ENCODE assay signal across 8 cellular contexts in the genomic region with DNA sequence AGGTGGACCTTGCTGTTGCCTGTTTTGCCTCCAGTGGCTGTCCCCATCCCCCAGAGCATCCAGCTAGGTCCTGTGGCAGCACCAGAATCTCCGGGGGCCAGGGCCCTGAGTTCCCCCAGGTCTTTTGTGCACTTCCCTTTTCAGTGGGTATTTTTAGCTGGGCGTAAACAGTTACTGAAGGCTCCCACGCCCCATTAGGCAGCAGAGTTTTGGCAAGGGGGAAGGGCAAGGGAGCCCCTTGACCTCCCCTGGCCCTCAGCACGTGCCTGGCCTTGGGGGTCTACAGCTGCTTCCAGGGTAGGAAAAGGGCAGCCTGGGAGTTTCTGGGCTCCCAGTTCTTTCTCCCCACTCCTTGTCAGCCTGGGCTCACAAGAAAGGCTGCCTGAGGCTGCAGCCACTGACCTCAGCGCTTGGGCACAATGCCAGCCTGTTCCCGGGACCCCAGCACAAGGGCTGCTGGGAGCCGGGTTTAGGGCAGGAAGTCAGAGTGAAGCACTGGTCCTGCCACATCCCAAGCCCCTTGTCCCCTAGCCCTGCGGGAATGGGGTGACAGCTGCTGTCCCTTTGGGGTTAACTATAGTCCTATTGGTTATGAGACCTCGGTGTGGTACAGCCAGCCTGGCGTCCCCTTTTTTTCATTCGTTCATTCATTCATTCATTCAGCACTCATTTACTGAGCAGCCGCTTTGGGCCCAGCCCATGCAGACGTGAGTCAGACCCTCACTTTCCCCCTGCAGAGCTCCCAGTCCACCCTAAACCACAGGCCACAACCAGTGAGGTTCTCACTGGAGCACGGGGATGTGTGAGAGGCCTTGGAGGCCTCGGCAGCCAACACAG. TPM values are rescaled to one million over a fixed set of nuclear protein-coding genes. Genes with fewer than 3 reads are reported as not detected.
DNase-seq lines count a peak whose midpoint lies in the region; ATAC-seq, FAIRE-seq and TF ChIP-seq lines count a peak whose summit lies in the region.

No MANE protein-coding gene starts in this region.

- H2BK12ac ChIP-seq in H9 (ENCODE audit: insufficient read length, low read depth, low read length) = no peak overlapping the region

- H3K4me1 ChIP-seq in OCI-LY7 (ENCODE audit: insufficient read depth, low read length, poor library complexity, severe bottlenecking) = peaks cover 97% of the 10 kb centered on the region
- peaks cover 27 to 51% of the 10 kb centered on the region in 2 experiments for H3K4me1 ChIP-seq in K562 (replicated peaks in 1 of 2; ENCODE audit: control insufficient read depth in 2 of 2, insufficient read depth in 2 of 2, low read length in 2 of 2)
- peaks cover 30 to 89% of the 10 kb centered on the region in 2 donors for H3K4me1 ChIP-seq in left lung
- peaks cover 30% of the 10 kb centered on the region for H3K4me1 ChIP-seq in testis
- H3K4me1 ChIP-seq in H9 (ENCODE audit: insufficient read depth, low read length) = peaks cover 7% of the 10 kb centered on the region; the same call in 1 of the 2 replicates

- POLR2A ChIA-PET in OCI-LY7 (lab: Charles Lee) (interaction anchor here (1.0 to 11.8 kb wide), 2 partner anchors 8 to 14 kb away, joined by 3 to 221 read pairs; partner anchors contain the start of gene CSK), K562 (lab: Yijun Ruan, JAX) (interaction anchor here (0.6 to 0.7 kb wide), 4 partner anchors 12 to 280 kb away, joined by 3 to 4 read pairs (median 3); no protein-coding TSS in a partner anchor)

- H3K9ac ChIP-seq in K562 (ENCODE audit: insufficient read depth in 1 of 2, low read depth in 2 of 2, low read length in 2 of 2) (peak overlapping the region in 1 of 2 experiments; percentile 83; a peak in 2 of 4 replicates), H9 (ENCODE audit: extremely low read depth, insufficient read length, low read length) (no peak overlapping the region)

- no peak for TF ChIP-seq CTCF in OCI-LY7 (conservative IDR thresholded peaks at IDR 0.05; ENCODE audit: low read length)
- TF ChIP-seq CTCF in K562 (IDR thresholded peaks at IDR 0.05 in 2 of 3, conservative IDR thresholded peaks at IDR 0.05 in 1 of 3; ENCODE audit: insufficient read depth in 2 of 3, low read depth in 1 of 3, low read length in 3 of 3) = no peak
- no peak for TF ChIP-seq CTCF in left lung (IDR thresholded peaks at IDR 0.05)
- TF ChIP-seq CTCF in testis (IDR thresholded peaks at IDR 0.05) = no peak
- TF ChIP-seq CTCF in H9 (conservative IDR thresholded peaks at IDR 0.05) = no peak

- no peak overlapping the region for H3K18ac ChIP-seq in H9 (ENCODE audit: insufficient read length, low read depth, low read length)

- H3K14ac ChIP-seq in H9 (ENCODE audit: insufficient read depth, low read length) = no peak overlapping the region

- CTCF ChIA-PET in activated CD8-positive, alpha-beta memory T cell treated with anti-CD3 and anti-CD28 coated beads, Interleukin-2, amount 10 ng/mL, durations not matched to agents 7 days and 5 days (lab: Charles Lee) = interaction anchor here (1.0 to 25.9 kb wide), 7 partner anchors 1 to 408 kb away, joined by 3 to 1355 read pairs (median 4); partner anchors contain the start of genes CSK and FAM219B
- CTCF ChIA-PET in OCI-LY7 (lab: Charles Lee; ENCODE audit: unreplicated experiment) = interaction anchor here (0.9 kb wide), 1 partner anchor 11 kb away, joined by 3 read pairs; no protein-coding TSS in a partner anchor
- CTCF ChIA-PET in K562 (lab: Yijun Ruan, JAX; ENCODE audit: low intra/inter-chr PET ratio) = no interaction called here

- no TSS peak for BruUV-seq in OCI-LY7 (replicated peaks; lab: Mats Ljungman, UMichigan)
- BruUV-seq in K562 (replicated peaks; lab: Mats Ljungman, UMichigan) = no TSS peak

- H2BK20ac ChIP-seq in H9 (ENCODE audit: low read depth, low read length, poor library complexity, severe bottlenecking) = no peak overlapping the region

- no peak overlapping the region for H4K91ac ChIP-seq in H9 (ENCODE audit: insufficient read length, low read depth, low read length)

- no peak overlapping the region for H3K4ac ChIP-seq in H9 (ENCODE audit: low read depth, low read length)

- H2BK120ac ChIP-seq in H9 (ENCODE audit: low read depth, low read length, poor library complexity, severe bottlenecking) = no peak overlapping the region

- no peaks in the 10 kb centered on the region for H3K9me1 ChIP-seq in K562 (ENCODE audit: control insufficient read depth, insufficient read depth, low read length)

- no peak for FAIRE-seq in K562 (lab: Jason Lieb, UNC)

- H2AK5ac ChIP-seq in H9 (ENCODE audit: insufficient read length, low read length) = no peak overlapping the region

- H3K27ac ChIP-seq in OCI-LY7 (ENCODE audit: low read depth, low read length, poor library complexity, severe bottlenecking) (peak overlapping the region; percentile 99), K562 (ENCODE audit: extremely low read depth, low read depth, low read length) (no peak overlapping the region), left lung (peak overlapping the region; percentile 79 to 93), testis (peak overlapping the region; percentile 14 to 32), H9 (ENCODE audit: insufficient read length, low read depth, low read length) (no peak overlapping the region)

- no peaks in the 10 kb centered on the region for H3K9me3 Mint-ChIP-seq in activated CD8-positive, alpha-beta memory T cell treated with anti-CD3 and anti-CD28 coated beads, Interleukin-2, amount 10 ng/mL, durations not matched to agents 7 days and 5 days (ENCODE audit: low read depth)
- H3K9me3 Mint-ChIP-seq in H9 = no peaks in the 10 kb centered on the region; a peak in 1 of 5 replicates

- H4K20me1 ChIP-seq in OCI-LY7 (ENCODE audit: insufficient read depth, low read length) (peaks cover 34% of the 10 kb centered on the region; the same call in 1 of the 2 replicates), K562 (replicated peaks; ENCODE audit: control insufficient read depth, insufficient read depth, low read length) (peaks cover 37% of the 10 kb centered on the region), H9 (ENCODE audit: control insufficient read depth, insufficient read depth, insufficient read length) (no peaks in the 10 kb centered on the region)

- 58% methylated on average over 15 of the region's 15 CpGs for WGBS in K562 (ENCODE audit: insufficient coverage, low coverage, missing lambda C conversion rate)
- WGBS in testis, 2 donors = 39 to 42% methylated on average over 15 of the region's 15 CpGs
- WGBS in H9 (ENCODE audit: extremely low coverage, insufficient read length, low lambda C conversion rate) = no CpG with 5 or more reads among the region's 15 CpGs

- no peaks in the 10 kb centered on the region for H3K79me1 ChIP-seq in H9 (ENCODE audit: insufficient read depth, low read depth, low read length, poor library complexity, severe bottlenecking)

- no peak for TF ChIP-seq EP300 in K562 (IDR thresholded peaks at IDR 0.05; ENCODE audit: low read length)

- no peak overlapping the region for H3T11ph ChIP-seq in H9 (ENCODE audit: low read length)

- in situ Hi-C loops in K562 (cut with MboI) = no loop called here

- no peak overlapping the region for H4K5ac ChIP-seq in H9 (ENCODE audit: insufficient read length, low read depth, low read length)

- no peak overlapping the region for H2BK5ac ChIP-seq in H9 (ENCODE audit: insufficient read length, low read length)

- H3K4me2 ChIP-seq in OCI-LY7 (ENCODE audit: low read length) (peak overlapping the region; percentile 92), K562 (ENCODE audit: insufficient read depth, low read length) (no peak overlapping the region), H9 (ENCODE audit: insufficient read depth, insufficient read length, low read length) (no peak overlapping the region)

- H3K27ac Mint-ChIP-seq in activated CD8-positive, alpha-beta memory T cell treated with anti-CD3 and anti-CD28 coated beads, Interleukin-2, amount 10 ng/mL, durations not matched to agents 7 days and 5 days = peak overlapping the region; percentile 98
- H3K27ac Mint-ChIP-seq in H9 = peak overlapping the region in 1 of 3 experiments; percentile 30; a peak in 1 of 7 replicates

- H3K9me3 ChIP-seq in OCI-LY7 (ENCODE audit: low read length) = no peaks in the 10 kb centered on the region
- no peaks in the 10 kb centered on the region for H3K9me3 ChIP-seq in K562 (replicated peaks; ENCODE audit: control insufficient read depth, insufficient read depth, low read depth, low read length)
- H3K9me3 ChIP-seq in left lung = no peaks in the 10 kb centered on the region
- no peaks in the 10 kb centered on the region for H3K9me3 ChIP-seq in testis
- no peaks in the 10 kb centered on the region for H3K9me3 ChIP-seq in H9 (ENCODE audit: control insufficient read depth, low read depth, low read length)

- H3K27me3 ChIP-seq in K562 (ENCODE audit: control insufficient read depth in 2 of 2, insufficient read depth in 2 of 2, low read length in 2 of 2) = no peaks in the 10 kb centered on the region
- H3K27me3 ChIP-seq in left lung = no peaks in the 10 kb centered on the region
- H3K27me3 ChIP-seq in testis = no peaks in the 10 kb centered on the region
- H3K27me3 ChIP-seq in H9 (ENCODE audit: insufficient read depth, low read length) = no peaks in the 10 kb centered on the region; the same call in 1 of the 2 replicates

- H3K4me1 Mint-ChIP-seq in activated CD8-positive, alpha-beta memory T cell treated with anti-CD3 and anti-CD28 coated beads, Interleukin-2, amount 10 ng/mL, durations not matched to agents 7 days and 5 days = peaks cover 83% of the 10 kb centered on the region
- H3K4me1 Mint-ChIP-seq in H9 = peaks cover 34 to 40% of the 10 kb centered on the region in 2 experiments

- H3K23ac ChIP-seq in H9 (ENCODE audit: insufficient read length, low read depth, low read length) = no peak overlapping the region

- peak; percentile 78 for DNase-seq in activated CD8-positive, alpha-beta memory T cell treated with anti-CD3 and anti-CD28 coated beads, Interleukin-2, amount 10 ng/mL, durations not matched to agents 7 days and 5 days
- DNase-seq in activated CD8-positive, alpha-beta memory T cell treated with anti-CD3 and anti-CD28 coated beads for 24 hours = no peak
- DNase-seq in OCI-LY7 (ENCODE audit: low spot score) (peak; percentile 75), K562 (ENCODE audit: extremely low read depth in 1 of 4, low spot score in 3 of 4) (no peak), left lung (peak; percentile 73 to 86), testis (peak; percentile 79), H9 (no peak)

- H3K79me2 ChIP-seq in OCI-LY7 (ENCODE audit: insufficient read depth, low read depth, low read length) = peaks cover 92% of the 10 kb centered on the region
- peaks cover 77% of the 10 kb centered on the region for H3K79me2 ChIP-seq in K562 (ENCODE audit: control insufficient read depth, insufficient read depth, low read length)
- H3K79me2 ChIP-seq in H9 (ENCODE audit: insufficient read depth, low read length) = no peaks in the 10 kb centered on the region

- intact Hi-C loops in OCI-LY7 (cut with micrococcal nuclease; ENCODE audit: unreplicated experiment) (loop anchor here (1.0 kb wide), 1 partner anchor 9 kb away; no protein-coding TSS in a partner anchor), K562 (cut with micrococcal nuclease) (no loop called here), left lung (cut with DNase I) (no loop called here), testis (cut with DNase I; ENCODE audit: low total_unique reads) (no loop called here)

- no peaks in the 10 kb centered on the region for H3K27me3 Mint-ChIP-seq in activated CD8-positive, alpha-beta memory T cell treated with anti-CD3 and anti-CD28 coated beads, Interleukin-2, amount 10 ng/mL, durations not matched to agents 7 days and 5 days
- H3K27me3 Mint-ChIP-seq in H9 (ENCODE audit: low read depth) = no peaks in the 10 kb centered on the region

- H3K4me3 ChIP-seq in OCI-LY7 (ENCODE audit: low read depth, low read length, poor library complexity, severe bottlenecking) = peak overlapping the region; percentile 97
- H3K4me3 ChIP-seq in K562 = no peak overlapping the region
- H3K4me3 ChIP-seq in left lung = peak overlapping the region in 1 of 2 donors; percentile 36
- H3K4me3 ChIP-seq in testis = no peak overlapping the region

- no peak for TF ChIP-seq RAD21 in K562 (CRISPR knock-in tag; conservative IDR thresholded peaks at IDR 0.05 in 1 of 2, IDR thresholded peaks at IDR 0.05 in 1 of 2)

- H3K9me2 ChIP-seq in OCI-LY7 (ENCODE audit: insufficient read depth, low read length) = no peaks in the 10 kb centered on the region

- peak overlapping the region; percentile 79 for H3K4me3 Mint-ChIP-seq in activated CD8-positive, alpha-beta memory T cell treated with anti-CD3 and anti-CD28 coated beads, Interleukin-2, amount 10 ng/mL, durations not matched to agents 7 days and 5 days
- H3K4me3 Mint-ChIP-seq in H9 = no peak overlapping the region

- H2AFZ ChIP-seq in OCI-LY7 (ENCODE audit: low read length) (no peak overlapping the region), K562 (ENCODE audit: low read depth, low read length) (no peak overlapping the region), H9 (ENCODE audit: low read length) (no peak overlapping the region)

- no peak for ATAC-seq in activated CD8-positive, alpha-beta memory T cell treated with anti-CD3 and anti-CD28 coated beads, Interleukin-2, amount 10 ng/mL, durations not matched to agents 7 days and 5 days
- ATAC-seq in K562 = no peak
- peak; percentile 11 for ATAC-seq in left lung
- ATAC-seq in GM21526 (IDR thresholded peaks at IDR 0.05; ENCODE audit: low FRiP score, unreplicated experiment) = no peak

- no peak overlapping the region for H4K8ac ChIP-seq in H9 (replicated peaks; ENCODE audit: insufficient read length, low read depth, low read length)

- no peak for TF ChIP-seq POLR2A in K562 (conservative IDR thresholded peaks at IDR 0.05)
- no peak for TF ChIP-seq POLR2A in testis (IDR thresholded peaks at IDR 0.05)

- H2BK15ac ChIP-seq in H9 (ENCODE audit: low read depth, low read length) = no peak overlapping the region

- H3K36me3 ChIP-seq in OCI-LY7 (ENCODE audit: insufficient read depth, low read length) = peaks cover 81% of the 10 kb centered on the region
- peaks cover 74% of the 10 kb centered on the region; the same call in 2 of the 3 replicates for H3K36me3 ChIP-seq in K562 (ENCODE audit: control insufficient read depth, insufficient read depth, low read length)
- peaks cover 0 to 10% of the 10 kb centered on the region in 2 donors for H3K36me3 ChIP-seq in left lung
- H3K36me3 ChIP-seq in testis (ENCODE audit: low read depth, missing control alignments) = no peaks in the 10 kb centered on the region

- peaks cover 49% of the 10 kb centered on the region for H3K36me3 Mint-ChIP-seq in activated CD8-positive, alpha-beta memory T cell treated with anti-CD3 and anti-CD28 coated beads, Interleukin-2, amount 10 ng/mL, durations not matched to agents 7 days and 5 days
- no peaks in the 10 kb centered on the region; a peak in 1 of 7 replicates for H3K36me3 Mint-ChIP-seq in H9 (ENCODE audit: insufficient read depth in 1 of 3, low read depth in 3 of 3)

- no peaks in the 10 kb centered on the region for H3K23me2 ChIP-seq in H9 (ENCODE audit: insufficient read length, low read depth, low read length, poor library complexity, severe bottlenecking)

- H3K56ac ChIP-seq in H9 (ENCODE audit: insufficient read length, low read depth, low read length) = no peak overlapping the region

RNA-seq across cellular contexts. Expression of gene CSK, which starts 8.4 kb away (rescaled TPM):
- total RNA-seq in activated CD8-positive, alpha-beta memory T cell treated with anti-CD3 and anti-CD28 coated beads, Interleukin-2, amount 10 ng/mL, durations not matched to agents 7 days and 5 days = 100 to 1,000 TPM; 349 to 369 TPM
- 106 and 112 TPM in 2 replicates for total RNA-seq in OCI-LY7 (2014; rRNA removed; shearing (Covaris generic))
- total RNA-seq in OCI-LY7 (2022) (318 and 355 TPM in 2 replicates), K562 (2014; rRNA removed) (22.7 and 25.4 TPM in 2 replicates), K562 (2014; rRNA removed; fragmentation: Illumina TruSeq; extraction: Trizol) (9.2 and 13.8 TPM in 2 replicates), K562 (2015; rRNA removed; fragmentation: Illumina TruSeq; extraction: Trizol) (22.5 and 24.8 TPM in 2 replicates), K562 (2021) (108 and 112 TPM in 2 replicates), left lung (100 to 1,000 TPM in 1 of 2 donors, 10 to 100 TPM in 1; 52.3 to 101 TPM), testis (10 to 100 TPM; 41.5 to 43.1 TPM), H9 (2021) (49.2 and 49.3 TPM in 2 replicates)
- 52.2 and 176 TPM in 2 replicates for total RNA-seq in K562 (2011; cell fraction: chromatin; rRNA removed; ENCODE audit: low replicate concordance)
- total RNA-seq in K562 (2011; cell fraction: nucleolus; rRNA removed) = 117 and 118 TPM in 2 replicates
- 62.6 and 63.9 TPM in 2 replicates for total RNA-seq in K562 (2011; cell fraction: nucleoplasm; rRNA removed)
- polyA plus RNA-seq in K562 (2011; rRNA removed) (17.2 and 21.5 TPM in 2 replicates), K562 (2014; fragmentation: Illumina TruSeq; extraction: Trizol) (63.0 and 74.3 TPM in 2 replicates), K562 (2014; fragmentation: Nextera tagmentation; extraction: Ambion mirVana) (1 to 10 TPM; 1.5 to 2.4 TPM), K562 (2014; rRNA removed) (32.6 and 41.5 TPM in 2 replicates), testis (ENCODE audit: insufficient read depth, low read depth, low replicate concordance) (45.6 TPM)
- 16.6 and 23.4 TPM in 2 replicates for polyA plus RNA-seq in K562 (2011; cell fraction: cytosol; rRNA removed)
- polyA plus RNA-seq in K562 (2011; cell fraction: nucleus; rRNA removed) = 82.8 and 107 TPM in 2 replicates
- polyA plus RNA-seq in K562 (2012) = 62.3 and 74.3 TPM in 2 replicates
- polyA minus RNA-seq in K562 (2011; rRNA and poly(A)+ RNA removed) = 13.5 and 19.1 TPM in 2 replicates
- 39.6 and 42.3 TPM in 2 replicates for polyA minus RNA-seq in K562 (2011; cell fraction: cytosol; rRNA and poly(A)+ RNA removed)
- polyA minus RNA-seq in K562 (2011; cell fraction: nucleus; rRNA and poly(A)+ RNA removed) = 24.8 and 30.3 TPM in 2 replicates

RNA-seq across cellular contexts. Expression of gene LMAN1L, which starts 22.3 kb away (rescaled TPM):
- total RNA-seq in activated CD8-positive, alpha-beta memory T cell treated with anti-CD3 and anti-CD28 coated beads, Interleukin-2, amount 10 ng/mL, durations not matched to agents 7 days and 5 days = not detected
- 0.09 TPM in 1 of 2 replicates, not detected in the other for total RNA-seq in OCI-LY7 (2014; rRNA removed; shearing (Covaris generic))
- 0.37 and 0.38 TPM in 2 replicates for total RNA-seq in OCI-LY7 (2022)
- total RNA-seq in K562 (2011; cell fraction: chromatin; rRNA removed; ENCODE audit: low replicate concordance) = not detected in 2 replicates
- total RNA-seq in K562 (2011; cell fraction: nucleolus; rRNA removed) = 0.17 TPM in 1 of 2 replicates, not detected in the other
- not detected in 2 replicates for total RNA-seq in K562 (2011; cell fraction: nucleoplasm; rRNA removed)
- not detected in 2 replicates for total RNA-seq in K562 (2014; rRNA removed)
- not detected in 2 replicates for total RNA-seq in K562 (2014; rRNA removed; fragmentation: Illumina TruSeq; extraction: Trizol)
- not detected in 2 replicates for total RNA-seq in K562 (2015; rRNA removed; fragmentation: Illumina TruSeq; extraction: Trizol)
- not detected in 2 replicates for total RNA-seq in K562 (2021)
- polyA plus RNA-seq in K562 (2011; rRNA removed) = not detected in 2 replicates
- polyA plus RNA-seq in K562 (2011; cell fraction: cytosol; rRNA removed) = not detected in 2 replicates
- polyA plus RNA-seq in K562 (2011; cell fraction: nucleus; rRNA removed) = not detected in 2 replicates
- not detected in 2 replicates for polyA plus RNA-seq in K562 (2012)
- not detected in 2 replicates for polyA plus RNA-seq in K562 (2014; fragmentation: Illumina TruSeq; extraction: Trizol)
- not detected for polyA plus RNA-seq in K562 (2014; fragmentation: Nextera tagmentation; extraction: Ambion mirVana)
- polyA plus RNA-seq in K562 (2014; rRNA removed) = not detected in 2 replicates
- polyA minus RNA-seq in K562 (2011; rRNA and poly(A)+ RNA removed) = not detected in 2 replicates
- polyA minus RNA-seq in K562 (2011; cell fraction: cytosol; rRNA and poly(A)+ RNA removed) = not detected in 2 replicates
- polyA minus RNA-seq in K562 (2011; cell fraction: nucleus; rRNA and poly(A)+ RNA removed) = not detected in 2 replicates
- total RNA-seq in left lung = under 1 TPM in 1 of 2 donors, not detected in 1; 0.39 TPM
- 1 to 10 TPM; 4.3 to 4.6 TPM for total RNA-seq in testis
- 2.2 TPM for polyA plus RNA-seq in testis (ENCODE audit: insufficient read depth, low read depth, low replicate concordance)
- total RNA-seq in H9 (2021) = not detected in 2 replicates

RNA-seq across cellular contexts. Expression of gene CPLX3, which starts 36.1 kb away (rescaled TPM):
- total RNA-seq in activated CD8-positive, alpha-beta memory T cell treated with anti-CD3 and anti-CD28 coated beads, Interleukin-2, amount 10 ng/mL, durations not matched to agents 7 days and 5 days = under 1 TPM in 1 of 2 experiments, not detected in 1; 0.35 TPM
- total RNA-seq in OCI-LY7 (2014; rRNA removed; shearing (Covaris generic)) = 0.35 and 0.57 TPM in 2 replicates
- total RNA-seq in OCI-LY7 (2022) (1.5 and 2.1 TPM in 2 replicates), K562 (2014; rRNA removed) (not detected in 2 replicates), K562 (2014; rRNA removed; fragmentation: Illumina TruSeq; extraction: Trizol) (not detected in 2 replicates), K562 (2015; rRNA removed; fragmentation: Illumina TruSeq; extraction: Trizol) (not detected in 2 replicates), K562 (2021) (not detected in 2 replicates), left lung (not detected), testis (1 to 10 TPM; 3.7 to 5.7 TPM), H9 (2021) (not detected in 2 replicates)
- total RNA-seq in K562 (2011; cell fraction: chromatin; rRNA removed; ENCODE audit: low replicate concordance) = not detected in 2 replicates
- total RNA-seq in K562 (2011; cell fraction: nucleolus; rRNA removed) = not detected in 2 replicates
- not detected in 2 replicates for total RNA-seq in K562 (2011; cell fraction: nucleoplasm; rRNA removed)
- polyA plus RNA-seq in K562 (2011; rRNA removed) (not detected in 2 replicates), K562 (2014; fragmentation: Illumina TruSeq; extraction: Trizol) (not detected in 2 replicates), K562 (2014; fragmentation: Nextera tagmentation; extraction: Ambion mirVana) (not detected), K562 (2014; rRNA removed) (not detected in 2 replicates), testis (ENCODE audit: insufficient read depth, low read depth, low replicate concordance) (3.6 TPM)
- polyA plus RNA-seq in K562 (2011; cell fraction: cytosol; rRNA removed) = 0.04 TPM in 1 of 2 replicates, not detected in the other
- 0.04 TPM in 1 of 2 replicates, not detected in the other for polyA plus RNA-seq in K562 (2011; cell fraction: nucleus; rRNA removed)
- polyA plus RNA-seq in K562 (2012) = not detected in 2 replicates
- not detected in 2 replicates for polyA minus RNA-seq in K562 (2011; rRNA and poly(A)+ RNA removed)
- polyA minus RNA-seq in K562 (2011; cell fraction: cytosol; rRNA and poly(A)+ RNA removed) = not detected in 2 replicates
- polyA minus RNA-seq in K562 (2011; cell fraction: nucleus; rRNA and poly(A)+ RNA removed) = not detected in 2 replicates

RNA-seq across cellular contexts. Expression of gene CYP1A2, which starts 41.7 kb away (rescaled TPM):
- not detected for total RNA-seq in activated CD8-positive, alpha-beta memory T cell treated with anti-CD3 and anti-CD28 coated beads, Interleukin-2, amount 10 ng/mL, durations not matched to agents 7 days and 5 days
- not detected in 2 replicates for total RNA-seq in OCI-LY7 (2014; rRNA removed; shearing (Covaris generic))
- not detected in 2 replicates for total RNA-seq in OCI-LY7 (2022)
- not detected in 2 replicates for total RNA-seq in K562 (2011; cell fraction: chromatin; rRNA removed; ENCODE audit: low replicate concordance)
- not detected in 2 replicates for total RNA-seq in K562 (2011; cell fraction: nucleolus; rRNA removed)
- total RNA-seq in K562 (2011; cell fraction: nucleoplasm; rRNA removed) = not detected in 2 replicates
- total RNA-seq in K562 (2014; rRNA removed) = not detected in 2 replicates
- total RNA-seq in K562 (2014; rRNA removed; fragmentation: Illumina TruSeq; extraction: Trizol) = not detected in 2 replicates
- total RNA-seq in K562 (2015; rRNA removed; fragmentation: Illumina TruSeq; extraction: Trizol) = not detected in 2 replicates
- total RNA-seq in K562 (2021) = not detected in 2 replicates
- not detected in 2 replicates for polyA plus RNA-seq in K562 (2011; rRNA removed)
- polyA plus RNA-seq in K562 (2011; cell fraction: cytosol; rRNA removed) = not detected in 2 replicates
- polyA plus RNA-seq in K562 (2011; cell fraction: nucleus; rRNA removed) = not detected in 2 replicates
- not detected in 2 replicates for polyA plus RNA-seq in K562 (2012)
- not detected in 2 replicates for polyA plus RNA-seq in K562 (2014; fragmentation: Illumina TruSeq; extraction: Trizol)
- polyA plus RNA-seq in K562 (2014; fragmentation: Nextera tagmentation; extraction: Ambion mirVana) = not detected
- not detected in 2 replicates for polyA plus RNA-seq in K562 (2014; rRNA removed)
- not detected in 2 replicates for polyA minus RNA-seq in K562 (2011; rRNA and poly(A)+ RNA removed)
- polyA minus RNA-seq in K562 (2011; cell fraction: cytosol; rRNA and poly(A)+ RNA removed) = not detected in 2 replicates
- not detected in 2 replicates for polyA minus RNA-seq in K562 (2011; cell fraction: nucleus; rRNA and poly(A)+ RNA removed)
- under 1 TPM in 1 of 2 donors, not detected in 1; 0.15 TPM for total RNA-seq in left lung
- under 1 TPM; 0.12 to 0.31 TPM for total RNA-seq in testis
- not detected for polyA plus RNA-seq in testis (ENCODE audit: insufficient read depth, low read depth, low replicate concordance)
- total RNA-seq in H9 (2021) = not detected in 2 replicates

RNA-seq across cellular contexts. Expression of gene ULK3, which starts 52.7 kb away (rescaled TPM):
- 10 to 100 TPM; 48.5 to 58.6 TPM for total RNA-seq in activated CD8-positive, alpha-beta memory T cell treated with anti-CD3 and anti-CD28 coated beads, Interleukin-2, amount 10 ng/mL, durations not matched to agents 7 days and 5 days
- 22.2 and 31.7 TPM in 2 replicates for total RNA-seq in OCI-LY7 (2014; rRNA removed; shearing (Covaris generic))
- 30.2 and 46.4 TPM in 2 replicates for total RNA-seq in OCI-LY7 (2022)
- total RNA-seq in K562 (2011; cell fraction: chromatin; rRNA removed; ENCODE audit: low replicate concordance) = 107 and 242 TPM in 2 replicates
- total RNA-seq in K562 (2011; cell fraction: nucleolus; rRNA removed) = 124 and 125 TPM in 2 replicates
- 82.4 and 89.4 TPM in 2 replicates for total RNA-seq in K562 (2011; cell fraction: nucleoplasm; rRNA removed)
- 34.9 and 35.9 TPM in 2 replicates for total RNA-seq in K562 (2014; rRNA removed)
- total RNA-seq in K562 (2014; rRNA removed; fragmentation: Illumina TruSeq; extraction: Trizol) = 18.2 and 19.3 TPM in 2 replicates
- 24.9 and 25.5 TPM in 2 replicates for total RNA-seq in K562 (2015; rRNA removed; fragmentation: Illumina TruSeq; extraction: Trizol)
- total RNA-seq in K562 (2021) = 36.9 and 38.3 TPM in 2 replicates
- polyA plus RNA-seq in K562 (2011; rRNA removed) = 61.5 and 68.0 TPM in 2 replicates
- polyA plus RNA-seq in K562 (2011; cell fraction: cytosol; rRNA removed) = 45.9 and 75.1 TPM in 2 replicates
- 426 and 551 TPM in 2 replicates for polyA plus RNA-seq in K562 (2011; cell fraction: nucleus; rRNA removed)
- polyA plus RNA-seq in K562 (2012) = 42.4 and 44.3 TPM in 2 replicates
- 43.2 and 49.7 TPM in 2 replicates for polyA plus RNA-seq in K562 (2014; fragmentation: Illumina TruSeq; extraction: Trizol)
- under 1 TPM; 0.68 to 0.88 TPM for polyA plus RNA-seq in K562 (2014; fragmentation: Nextera tagmentation; extraction: Ambion mirVana)
- polyA plus RNA-seq in K562 (2014; rRNA removed) = 60.9 and 62.5 TPM in 2 replicates
- 23.1 and 27.7 TPM in 2 replicates for polyA minus RNA-seq in K562 (2011; rRNA and poly(A)+ RNA removed)
- 13.6 and 16.5 TPM in 2 replicates for polyA minus RNA-seq in K562 (2011; cell fraction: cytosol; rRNA and poly(A)+ RNA removed)
- polyA minus RNA-seq in K562 (2011; cell fraction: nucleus; rRNA and poly(A)+ RNA removed) = 38.5 and 48.7 TPM in 2 replicates
- 10 to 100 TPM; 37.4 to 45.1 TPM for total RNA-seq in left lung
- total RNA-seq in testis = 10 to 100 TPM; 68.2 to 78.5 TPM
- polyA plus RNA-seq in testis (ENCODE audit: insufficient read depth, low read depth, low replicate concordance) = 27.0 TPM
- 31.1 and 34.0 TPM in 2 replicates for total RNA-seq in H9 (2021)

Comparison
In these comparisons a context has a peak if more than half of its experiments do, and no peak if none do; other contexts are left out.
1. DNase-seq: peak in activated CD8-positive, alpha-beta memory T cell treated with anti-CD3 and anti-CD28 coated beads, Interleukin-2, amount 10 ng/mL, durations not matched to agents 7 days and 5 days (single experiment), OCI-LY7 (single experiment), left lung (2 of 2) and testis (single experiment); none in activated CD8-positive, alpha-beta memory T cell treated with anti-CD3 and anti-CD28 coated beads for 24 hours (single experiment), K562 (0 of 4) and H9 (single experiment).
2. H3K27ac ChIP-seq: peak in OCI-LY7 (single experiment), left lung (2 of 2) and testis (2 of 2); none in K562 (single experiment) and H9 (single experiment).